In the genomic region with DNA sequence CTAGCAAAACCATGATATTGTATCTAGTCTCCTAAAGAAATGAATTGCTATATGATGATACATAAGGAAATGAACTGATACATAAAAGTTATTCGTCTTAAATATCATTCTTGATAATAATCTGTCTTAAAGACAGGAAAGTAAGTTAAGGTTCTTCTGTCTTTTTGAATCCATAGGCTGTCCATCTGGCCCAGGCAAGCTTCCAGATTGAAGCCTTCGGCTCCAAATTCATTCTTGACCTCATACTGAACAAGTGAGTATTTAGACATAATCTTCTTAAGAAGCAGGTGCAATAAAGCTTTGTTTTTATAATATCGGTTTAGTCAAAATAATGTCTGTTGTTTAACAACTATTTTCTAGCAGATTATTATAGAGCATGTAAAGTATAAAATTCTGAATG, we compare ENCODE assay signal across 15 cellular contexts. TPM values are rescaled to one million over a fixed set of nuclear protein-coding genes. Genes with fewer than 3 reads are reported as not detected.
A peak's percentile ranks its signal among the peaks of the same experiment; 100 is the strongest.
DNase-seq lines count a peak whose midpoint lies in the region.
"Had no signal": no experiment of that assay in that cellular context is flagged by ENCODE, and none has a peak within 500 bp of the region (broad histone marks: within the 10 kb centered on the region; RNA-seq: fewer than 3 reads in every experiment).

No MANE protein-coding gene starts in this region.

- DNase-seq in DMS 273 (lab: John Stamatoyannopoulos, UW; ENCODE audit: unreplicated experiment): peak; percentile 32
- no peak for DNase-seq in DMS 273 treated with DMSO at 0.1 percent for 48 hours (lab: John Stamatoyannopoulos, UW)
- DNase-seq in NCI-H82 treated with DMSO at 0.1 percent for 48 hours (lab: John Stamatoyannopoulos, UW; ENCODE audit: unreplicated experiment): peak; percentile 27
- peak; percentile 7 for DNase-seq in cerebellum (ENCODE audit: low spot score)
- no peak for DNase-seq in kidney tubule cell (ENCODE audit: low spot score)
- DNase-seq in NAMALWA (ENCODE audit: low spot score): no peak
- no peak for DNase-seq in stimulated activated naive CD4-positive, alpha-beta T cell (lab: John Stamatoyannopoulos, UW)
- DNase-seq: AML-193; Caco-2; CD4-positive, alpha-beta T cell; DMS53; DND-41; EL; GM23248 had no signal

RNA-seq across cellular contexts. Expression of gene ADAM23, which starts 37.7 kb away (rescaled TPM):
- total RNA-seq in cerebellum: 29.3 TPM
- total RNA-seq: HT-29 had no signal

Comparison
In these comparisons a context has a peak if more than half of its experiments do, and no peak if none do; other contexts are left out.
1. DNase-seq: peak in DMS 273 (single experiment), NCI-H82 treated with DMSO at 0.1 percent for 48 hours (single experiment) and cerebellum (single experiment); none in DMS 273 treated with DMSO at 0.1 percent for 48 hours (single experiment), kidney tubule cell (single experiment), NAMALWA (single experiment) and stimulated activated naive CD4-positive, alpha-beta T cell (0 of 6).